17 cellular contexts compared by ENCODE assay signal in the genomic region with DNA sequence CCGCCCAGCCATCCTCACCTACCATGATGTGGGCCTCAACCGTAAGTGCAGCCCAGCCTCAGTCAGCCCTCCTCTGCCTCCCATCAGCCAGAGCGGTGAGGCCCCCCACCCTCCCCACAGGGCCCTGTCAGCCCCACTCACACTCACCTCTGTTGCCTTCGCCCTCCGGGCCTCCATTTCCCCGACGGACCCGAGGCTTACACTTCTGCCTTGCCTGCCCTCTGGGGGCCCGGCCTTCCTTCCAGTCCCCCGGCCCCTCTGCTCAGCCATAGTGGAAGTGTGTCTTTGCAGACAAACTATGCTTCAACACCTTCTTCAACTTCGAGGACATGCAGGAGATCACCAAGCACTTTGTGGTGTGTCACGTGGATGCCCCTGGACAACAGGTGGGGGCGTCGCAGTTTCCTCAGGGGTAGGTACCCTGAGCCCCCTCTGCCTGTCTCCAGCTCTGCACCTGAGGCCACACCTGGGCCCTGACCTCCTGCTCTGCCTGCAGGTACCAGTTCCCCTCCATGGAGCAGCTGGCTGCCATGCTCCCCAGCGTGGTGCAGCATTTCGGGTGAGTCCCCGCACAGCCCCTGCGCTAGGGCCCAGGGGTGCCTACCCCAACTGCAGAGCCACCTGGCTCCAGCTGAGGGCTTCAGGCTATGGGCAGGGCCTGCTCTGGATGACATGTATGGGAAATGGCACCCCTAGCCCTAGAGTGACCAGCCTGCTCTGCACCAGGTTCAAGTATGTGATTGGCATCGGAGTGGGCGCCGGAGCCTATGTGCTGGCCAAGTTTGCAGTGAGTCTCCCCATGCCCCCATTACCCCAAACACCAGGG.
"Had no signal": no experiment of that assay in that cellular context is flagged by ENCODE, and none has a peak within 500 bp of the region (broad histone marks: within the 10 kb centered on the region; RNA-seq: fewer than 3 reads in every experiment).

No MANE protein-coding gene starts in this region.

- H3K4me1 ChIP-seq: parathyroid adenoma had no signal

- H3K36me3 Mint-ChIP-seq: activated naive CD8-positive, alpha-beta T cell treated with anti-CD3 and anti-CD28 coated beads for 36 hours; naive B cell; type B pancreatic cell had no signal

- H3K9me3 Mint-ChIP-seq: activated naive CD8-positive, alpha-beta T cell treated with anti-CD3 and anti-CD28 coated beads for 36 hours; type B pancreatic cell had no signal

- H3K27ac ChIP-seq: body of pancreas, parathyroid adenoma had no signal

- ATAC-seq: body of pancreas had no signal

- DNase-seq: activated gamma-delta T cell treated with Interleukin-2 at 50 U/mL for 16 hours; activated naive CD8-positive, alpha-beta T cell treated with anti-CD3 and anti-CD28 coated beads for 36 hours; amygdala; central memory CD4-positive, alpha-beta T cell; cortex of kidney; effector CD4-positive, alpha-beta T cell; foreskin fibroblast; glutamatergic neuron; naive B cell; retina; stimulated activated CD4-positive, alpha-beta T cell treated with anti-CD3 and anti-CD28 coated beads, Interleukin-15, amount 100 ng/mL, for 24 hours; stimulated activated CD4-positive, alpha-beta T cell treated with anti-CD3 and anti-CD28 coated beads, Interleukin-4, amount 100 ng/mL, for 1 hour; stimulated activated naive CD4-positive, alpha-beta T cell treated with Interleukin-2 at 50 U/mL for 16 hours; substantia nigra had no signal

- H3K27ac Mint-ChIP-seq: activated naive CD8-positive, alpha-beta T cell treated with anti-CD3 and anti-CD28 coated beads for 36 hours; type B pancreatic cell had no signal

- H3K4me3 ChIP-seq: body of pancreas had no signal

- H3K27me3 Mint-ChIP-seq: type B pancreatic cell had no signal

- H3K4me3 Mint-ChIP-seq: activated naive CD8-positive, alpha-beta T cell treated with anti-CD3 and anti-CD28 coated beads for 36 hours; type B pancreatic cell had no signal

- H3K9me3 ChIP-seq: body of pancreas had no signal

- H3K27me3 ChIP-seq: body of pancreas had no signal
